In genomic region chr2:85707304-85707703, GRCh38 we compare ENCODE assay signal across 8 cellular contexts. TPM values are rescaled to one million over a fixed set of nuclear protein-coding genes. Genes with fewer than 3 reads are reported as not detected.
DNase-seq lines count a peak whose midpoint lies in the region; ATAC-seq and FAIRE-seq lines count a peak whose summit lies in the region.

No MANE protein-coding gene starts in this region.

- H3K36me3 Mint-ChIP-seq in CD4-positive, CD25-positive, alpha-beta regulatory T cell: no peaks in the 10 kb centered on the region
- H3K36me3 Mint-ChIP-seq in activated naive CD4-positive, alpha-beta T cell treated with anti-CD3 and anti-CD28 coated beads for 36 hours (ENCODE audit: low read depth): no peaks in the 10 kb centered on the region

- H3K27ac ChIP-seq in CD4-positive, CD25-positive, alpha-beta regulatory T cell (ENCODE audit: insufficient read depth, low read length, poor library complexity, severe bottlenecking): no peak overlapping the region

- no peaks in the 10 kb centered on the region for H3K4me1 ChIP-seq in CD4-positive, CD25-positive, alpha-beta regulatory T cell (ENCODE audit: control insufficient read depth, insufficient read depth, low read length, poor library complexity, severe bottlenecking)

- no peaks in the 10 kb centered on the region for H3K36me3 ChIP-seq in CD4-positive, CD25-positive, alpha-beta regulatory T cell (ENCODE audit: control insufficient read depth, insufficient read depth, low read length)

- ATAC-seq in CD4-positive, CD25-positive, alpha-beta regulatory T cell (ENCODE audit: low read depth in 2 of 2): peak; percentile 78 to 81
- no peak for ATAC-seq in HG02571 (IDR thresholded peaks at IDR 0.05; ENCODE audit: unreplicated experiment)

- H3K9me3 ChIP-seq in CD4-positive, CD25-positive, alpha-beta regulatory T cell (ENCODE audit: control insufficient read depth in 2 of 2, low read length in 2 of 2): no peaks in the 10 kb centered on the region

- H3K4me3 ChIP-seq in CD4-positive, CD25-positive, alpha-beta regulatory T cell (ENCODE audit: low read depth, low read length): peak overlapping the region; percentile 2

- H3K27me3 Mint-ChIP-seq in CD4-positive, CD25-positive, alpha-beta regulatory T cell: peaks cover 15% of the 10 kb centered on the region
- H3K27me3 Mint-ChIP-seq in activated naive CD4-positive, alpha-beta T cell treated with anti-CD3 and anti-CD28 coated beads for 36 hours (ENCODE audit: low read depth): peaks cover 6% of the 10 kb centered on the region

- no peaks in the 10 kb centered on the region for H3K27me3 ChIP-seq in CD4-positive, CD25-positive, alpha-beta regulatory T cell (ENCODE audit: control insufficient read depth, insufficient read depth, low read length)

- H3K27ac Mint-ChIP-seq in CD4-positive, CD25-positive, alpha-beta regulatory T cell: peak overlapping the region in 1 of 3 donors; percentile 35
- H3K27ac Mint-ChIP-seq in activated naive CD4-positive, alpha-beta T cell treated with anti-CD3 and anti-CD28 coated beads for 36 hours: no peak overlapping the region

- H3K4me3 Mint-ChIP-seq in CD4-positive, CD25-positive, alpha-beta regulatory T cell: no peak overlapping the region
- H3K4me3 Mint-ChIP-seq in activated naive CD4-positive, alpha-beta T cell treated with anti-CD3 and anti-CD28 coated beads for 36 hours: no peak overlapping the region

- intact Hi-C loops in activated naive CD4-positive, alpha-beta T cell treated with anti-CD3 and anti-CD28 coated beads for 36 hours (cut with micrococcal nuclease): loop anchor here (1.0 to 5.0 kb wide), 4 partner anchors 28 to 315 kb away; no protein-coding TSS in a partner anchor

- peak; percentile 45 to 91 (median 73) for DNase-seq in CD4-positive, CD25-positive, alpha-beta regulatory T cell
- DNase-seq in GM19238 (ENCODE audit: insufficient read length, low spot score) (peak; percentile 47), Kasumi-1 (lab: John Stamatoyannopoulos, UW) (peak; percentile 82 to 84), RCC 7860 (ENCODE audit: low spot score) (peak; percentile 85), glomerular endothelial cell (ENCODE audit: extremely low read depth, low read depth, low spot score) (peak; percentile 84), putamen (ENCODE audit: low spot score) (peak; percentile 75)
- DNase-seq in activated naive CD4-positive, alpha-beta T cell treated with anti-CD3 and anti-CD28 coated beads for 36 hours: peak; percentile 79

- peaks cover 12 to 40% (median 16%) of the 10 kb centered on the region in 4 donors for H3K4me1 Mint-ChIP-seq in CD4-positive, CD25-positive, alpha-beta regulatory T cell
- peaks cover 12% of the 10 kb centered on the region for H3K4me1 Mint-ChIP-seq in activated naive CD4-positive, alpha-beta T cell treated with anti-CD3 and anti-CD28 coated beads for 36 hours (ENCODE audit: low read depth)

- CTCF ChIA-PET in activated naive CD4-positive, alpha-beta T cell treated with anti-CD3 and anti-CD28 coated beads for 36 hours (lab: Charles Lee): interaction anchor here (0.8 to 9.1 kb wide), 21 partner anchors 8 to 287 kb away, joined by 3 to 68 read pairs (median 6); partner anchors contain the start of gene GNLY

- no peaks in the 10 kb centered on the region for H3K9me3 Mint-ChIP-seq in CD4-positive, CD25-positive, alpha-beta regulatory T cell
- H3K9me3 Mint-ChIP-seq in activated naive CD4-positive, alpha-beta T cell treated with anti-CD3 and anti-CD28 coated beads for 36 hours: no peaks in the 10 kb centered on the region

- peak; percentile 85 for FAIRE-seq in RCC 7860 (lab: Jason Lieb, UNC)

RNA-seq across cellular contexts. Expression of gene GNLY, which starts 13.1 kb away (rescaled TPM):
- 2.4 TPM for total RNA-seq in CD4-positive, CD25-positive, alpha-beta regulatory T cell
- polyA plus RNA-seq in CD4-positive, CD25-positive, alpha-beta regulatory T cell: 10 to 100 TPM in 1 of 4 donors, 1 to 10 TPM in 3; 6.4 to 10.9 (median 9.2) TPM
- total RNA-seq in activated naive CD4-positive, alpha-beta T cell treated with anti-CD3 and anti-CD28 coated beads for 36 hours: 1 to 10 TPM; 2.6 to 3.2 TPM
- total RNA-seq in glomerular endothelial cell: not detected in 2 replicates

RNA-seq across cellular contexts. Expression of gene SFTPB, which starts 39.3 kb away (rescaled TPM):
- not detected for total RNA-seq in CD4-positive, CD25-positive, alpha-beta regulatory T cell
- not detected for polyA plus RNA-seq in CD4-positive, CD25-positive, alpha-beta regulatory T cell
- total RNA-seq in activated naive CD4-positive, alpha-beta T cell treated with anti-CD3 and anti-CD28 coated beads for 36 hours: not detected
- not detected in 2 replicates for total RNA-seq in glomerular endothelial cell

RNA-seq across cellular contexts. Expression of gene ATOH8, which starts 46.5 kb away (rescaled TPM):
- not detected for total RNA-seq in CD4-positive, CD25-positive, alpha-beta regulatory T cell
- not detected for polyA plus RNA-seq in CD4-positive, CD25-positive, alpha-beta regulatory T cell
- not detected for total RNA-seq in activated naive CD4-positive, alpha-beta T cell treated with anti-CD3 and anti-CD28 coated beads for 36 hours
- total RNA-seq in glomerular endothelial cell: 3.4 and 4.4 TPM in 2 replicates
